ENCODE assay signal across 12 cellular contexts in genomic region chr4:11748169-11748872, GRCh38.
DNase-seq lines count a peak whose midpoint lies in the region; ATAC-seq, FAIRE-seq and TF ChIP-seq lines count a peak whose summit lies in the region.
"Had no signal": no experiment of that assay in that cellular context is flagged by ENCODE, and none has a peak within 500 bp of the region (broad histone marks: within the 10 kb centered on the region; RNA-seq: fewer than 3 reads in every experiment).

No MANE protein-coding gene starts in this region.

- TF ChIP-seq RAD21 in HCT116 (IDR thresholded peaks at IDR 0.05; ENCODE audit: low read depth) = peak; percentile 7; the same call in 1 of the 2 replicates

- no peaks in the 10 kb centered on the region for H3K4me1 Mint-ChIP-seq in WTC11

- no peaks in the 10 kb centered on the region for H3K27me3 ChIP-seq in HCT116 (ENCODE audit: insufficient read depth, low read length)
- no peaks in the 10 kb centered on the region for H3K27me3 ChIP-seq in osteoblast (ENCODE audit: insufficient read depth, low read length)

- no peak for FAIRE-seq in GM12892 (lab: Jason Lieb, UNC)
- FAIRE-seq: D721Med had no signal

- RAD21 ChIA-PET in HCT116 (lab: Charles Lee; ENCODE audit: low non-redundant PET in 1 of 2, low total read pairs in 2 of 2, uncharacterized antibody in 2 of 2, unreplicated experiment in 2 of 2) = interaction anchor here in 1 of 2 experiments (0.6 kb wide), 1 partner anchor 1276 kb away, joined by 4 read pairs; no protein-coding TSS in a partner anchor

- H3K4me2 ChIP-seq in HCT116 (ENCODE audit: low read length) (peak overlapping the region; percentile 75), osteoblast (ENCODE audit: insufficient read depth, low read length) (peak overlapping the region; percentile 80)
- H3K4me2 ChIP-seq: KMS-11 had no signal

- H4K20me1 ChIP-seq in HCT116 (ENCODE audit: insufficient read depth) (no peaks in the 10 kb centered on the region), osteoblast (ENCODE audit: insufficient read depth, low read length) (no peaks in the 10 kb centered on the region)

- DNase-seq in HCT116 (ENCODE audit: low read depth, low spot score) (peak; percentile 83), SW 1271 (lab: John Stamatoyannopoulos, UW) (peak; percentile 11 to 55), fibroblast of peridontal ligament (ENCODE audit: extremely low read depth) (peak; percentile 81), osteoblast (ENCODE audit: insufficient read length, low spot score, missing footprints) (peak; percentile 21), WTC11 (ENCODE audit: low spot score) (no peak), OCI-M1 (lab: John Stamatoyannopoulos, UW) (no peak), GM12892 (ENCODE audit: insufficient read length) (no peak)
- no peak for DNase-seq in activated naive CD4-positive, alpha-beta T cell (lab: John Stamatoyannopoulos, UW)

- H3K27ac Mint-ChIP-seq in WTC11 = no peak overlapping the region
- H3K27ac Mint-ChIP-seq: activated T-helper 2 cell treated with anti-CD3 and anti-CD28 coated beads, Interferon-gamma antibody, Interleukin-2, Interleukin-4, amounts not matched to agents 10 μg/mL and 5 μg/mL and 100 μg/mL, durations not matched to agents 14 hours and 24 hours and 36 hours had no signal

- TF ChIP-seq POLR2A in HCT116 (IDR thresholded peaks at IDR 0.05; ENCODE audit: borderline replicate concordance, extremely low read depth, insufficient read depth, insufficient read length) (no peak), GM12892 (IDR thresholded peaks at IDR 0.05; ENCODE audit: low read depth, low read length) (no peak)

- H3K9ac ChIP-seq in HCT116 (ENCODE audit: low read length) = peak overlapping the region; percentile 60
- H3K9ac ChIP-seq: KMS-11 had no signal

- no peaks in the 10 kb centered on the region for H3K9me2 ChIP-seq in HCT116 (ENCODE audit: insufficient read depth)

- peaks cover 32% of the 10 kb centered on the region for H3K9me3 Mint-ChIP-seq in WTC11
- H3K9me3 Mint-ChIP-seq: activated T-helper 2 cell treated with anti-CD3 and anti-CD28 coated beads, Interferon-gamma antibody, Interleukin-2, Interleukin-4, amounts not matched to agents 10 μg/mL and 5 μg/mL and 100 μg/mL, durations not matched to agents 14 hours and 24 hours and 36 hours had no signal

- H2AFZ ChIP-seq in HCT116 (ENCODE audit: low read depth, low read length, poor library complexity, severe bottlenecking) (peak overlapping the region; percentile 37), osteoblast (ENCODE audit: low read length) (peak overlapping the region; percentile 54)

- peak; percentile 95 for ATAC-seq in HCT116
- ATAC-seq in WTC11 = no peak

- H3K4me1 ChIP-seq in HCT116 (ENCODE audit: control insufficient read depth in 1 of 2, insufficient read depth in 2 of 2, low read length in 2 of 2) = peaks cover 31 to 50% of the 10 kb centered on the region in 2 experiments
- peaks cover 23% of the 10 kb centered on the region for H3K4me1 ChIP-seq in osteoblast (ENCODE audit: insufficient read depth, low read length)

- CTCF ChIA-PET in HCT116 (lab: Charles Lee) = interaction anchor here (2.2 kb wide), 1 partner anchor 18 kb away, joined by 12 read pairs; no protein-coding TSS in a partner anchor
- CTCF ChIA-PET in WTC11 (lab: Charles Lee) = no interaction called here

- H3K36me3 ChIP-seq in HCT116 (ENCODE audit: control insufficient read depth in 1 of 2, insufficient read depth in 2 of 2, low read length in 2 of 2) (no peaks in the 10 kb centered on the region), osteoblast (ENCODE audit: insufficient read depth, low read length) (no peaks in the 10 kb centered on the region)

- TSS peak; percentile 78 for BruUV-seq in HCT116 (replicated peaks; lab: Mats Ljungman, UMichigan)

- H3K4me3 ChIP-seq in HCT116 (replicated peaks in 1 of 2; ENCODE audit: low read depth in 1 of 2, low read length in 2 of 2) (peak overlapping the region; percentile 6 to 43), osteoblast (ENCODE audit: insufficient read depth, low read length) (peak overlapping the region; percentile 50)

- no peaks in the 10 kb centered on the region for H3K27me3 Mint-ChIP-seq in WTC11 (ENCODE audit: low read depth)

- H3K27ac ChIP-seq in HCT116 (ENCODE audit: low read depth, low read length) (peak overlapping the region; percentile 88), osteoblast (ENCODE audit: low read depth, low read length) (peak overlapping the region; percentile 46)
- H3K27ac ChIP-seq: KMS-11, VCaP had no signal

- H3K79me2 ChIP-seq in HCT116 (ENCODE audit: insufficient read depth, low read length) (no peaks in the 10 kb centered on the region), osteoblast (ENCODE audit: insufficient read depth, low read length) (no peaks in the 10 kb centered on the region)

- H3K9me3 ChIP-seq in HCT116 (ENCODE audit: control insufficient read depth in 1 of 2, insufficient read depth in 1 of 2, low read depth in 1 of 2, low read length in 2 of 2) (peaks cover 0 to 7% of the 10 kb centered on the region in 2 experiments; a peak in 1 of 4 replicates), osteoblast (ENCODE audit: low read depth, low read length) (no peaks in the 10 kb centered on the region)

- H3K4me3 Mint-ChIP-seq in WTC11 = no peak overlapping the region

- POLR2A ChIA-PET in HCT116 (lab: Charles Lee) (interaction anchor here (1.0 to 1.6 kb wide), 3 partner anchors 26 to 319 kb away, joined by 3 to 4 read pairs (median 3); partner anchors contain the start of gene HS3ST1), WTC11 (lab: Charles Lee) (no interaction called here)

- intact Hi-C loops in HCT116 (cut with micrococcal nuclease) = no loop called here

- H3K36me3 Mint-ChIP-seq in WTC11 = peaks cover 13% of the 10 kb centered on the region

- TF ChIP-seq CTCF in HCT116 (IDR thresholded peaks at IDR 0.05 in 2 of 3, conservative IDR thresholded peaks at IDR 0.05 in 1 of 3; ENCODE audit: borderline replicate concordance in 1 of 3, insufficient read depth in 1 of 3, low read depth in 2 of 3, low read length in 2 of 3) (no peak), osteoblast (IDR thresholded peaks at IDR 0.05; ENCODE audit: extremely low read depth, low read depth, low read length) (no peak), WTC11 (IDR thresholded peaks at IDR 0.05) (no peak)

TF ChIP-seq in HCT116, 20 proteins besides CTCF, POLR2A, EP300 and RAD21:
- no peak for TF ChIP-seq POLR2AphosphoS5 (IDR thresholded peaks at IDR 0.05; ENCODE audit: low read depth, low read length)
- TF ChIP-seq FOSL1 (IDR thresholded peaks at IDR 0.05; ENCODE audit: low read depth) = peak; percentile 81
- peak; percentile 74 for TF ChIP-seq CBX3 (IDR thresholded peaks at IDR 0.05; ENCODE audit: low read depth)
- peak; percentile 61; the same call in 1 of the 2 replicates for TF ChIP-seq MAX (IDR thresholded peaks at IDR 0.05)
- peak; percentile 73 for TF ChIP-seq SP1 (IDR thresholded peaks at IDR 0.05; ENCODE audit: low read depth)
- TF ChIP-seq JUND (IDR thresholded peaks at IDR 0.05) = peak; percentile 68
- no peak for TF ChIP-seq ZFX (IDR thresholded peaks at IDR 0.05)
- peak; percentile 48 for TF ChIP-seq YY1 (IDR thresholded peaks at IDR 0.05; ENCODE audit: extremely low read depth, insufficient replicate concordance, low read depth, low read length)

TF ChIP-seq in WTC11, 78 proteins besides CTCF, POLR2A, EP300 and RAD21 (continues in another document):
- TF ChIP-seq MYBL2 (CRISPR knock-in tag; IDR thresholded peaks at IDR 0.05) (no peak), CBFB (CRISPR knock-in tag; IDR thresholded peaks at IDR 0.05; ENCODE audit: low read depth) (no peak), ZNF532 (CRISPR knock-in tag; IDR thresholded peaks at IDR 0.05; ENCODE audit: borderline replicate concordance) (no peak), GTF2I (CRISPR knock-in tag; conservative IDR thresholded peaks at IDR 0.05) (no peak), ATF2 (CRISPR knock-in tag; IDR thresholded peaks at IDR 0.05; ENCODE audit: borderline replicate concordance, low read depth) (no peak), JUN (CRISPR knock-in tag; IDR thresholded peaks at IDR 0.05) (no peak)

Comparison
In these comparisons a context has a peak if more than half of its experiments do, and no peak if none do; other contexts are left out.
1. DNase-seq: peak in HCT116 (single experiment), SW 1271 (2 of 2), fibroblast of peridontal ligament (single experiment) and osteoblast (single experiment); none in WTC11 (single experiment), activated naive CD4-positive, alpha-beta T cell (0 of 4), OCI-M1 (single experiment) and GM12892 (single experiment).
2. Of the 4 proteins assayed by ChIP-seq in both WTC11 and HCT116: peak only in WTC11: none; only in HCT116: MAX and SP1; in both: none; in neither: 2.